In the genomic region with DNA sequence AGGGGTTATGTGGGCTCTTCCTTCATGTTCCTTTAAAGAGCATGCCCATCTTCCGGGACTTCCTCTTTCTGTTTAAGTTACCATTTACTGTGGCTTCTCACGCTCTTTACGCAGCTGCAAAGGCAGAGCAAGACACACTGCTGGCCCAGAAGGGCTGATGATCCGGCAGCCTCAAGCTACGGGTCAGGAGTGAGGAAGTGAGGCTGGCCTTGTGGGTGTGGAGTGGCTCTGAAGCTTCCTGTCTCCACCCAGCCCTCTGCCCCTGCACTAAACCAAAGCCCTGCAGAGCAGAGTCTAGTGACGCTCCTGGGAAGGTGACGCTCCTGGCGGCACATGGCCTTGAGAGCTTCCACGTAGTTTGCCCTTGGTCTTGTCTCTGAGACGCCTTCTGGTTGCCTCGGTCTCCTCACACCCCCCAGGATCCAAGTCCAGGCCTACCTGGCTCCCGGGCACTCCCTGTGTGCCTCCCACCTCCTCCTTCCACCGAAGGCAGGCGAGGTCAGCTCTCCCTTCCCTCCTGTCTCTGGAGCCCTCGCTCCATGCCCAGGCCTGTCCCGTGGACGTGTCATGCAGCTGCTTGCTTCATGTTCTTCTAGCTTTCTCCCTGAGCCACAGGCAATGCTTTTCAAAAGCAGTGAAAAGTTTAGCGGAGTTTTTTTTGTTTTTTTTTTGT, we compare ENCODE assay signal across 9 cellular contexts. TPM values are rescaled to one million over a fixed set of nuclear protein-coding genes. Genes with fewer than 3 reads are reported as not detected.
DNase-seq lines count a peak whose midpoint lies in the region; ATAC-seq and TF ChIP-seq lines count a peak whose summit lies in the region.
"Had no signal": no experiment of that assay in that cellular context is flagged by ENCODE, and none has a peak within 500 bp of the region (broad histone marks: within the 10 kb centered on the region; RNA-seq: fewer than 3 reads in every experiment).

No MANE protein-coding gene starts in this region.

- no peaks in the 10 kb centered on the region for H3K36me3 ChIP-seq in breast epithelium
- H3K36me3 ChIP-seq in subcutaneous abdominal adipose tissue (ENCODE audit: control insufficient read depth in 5 of 5, insufficient read depth in 5 of 5, low read length in 5 of 5), result no peaks in the 10 kb centered on the region

- H3K9ac ChIP-seq in subcutaneous abdominal adipose tissue (ENCODE audit: low read length in 5 of 5), result no peak overlapping the region
- H3K9ac ChIP-seq: KMS-11 had no signal

- intact Hi-C loops in breast epithelium (cut with DNase I; ENCODE audit: low total_unique reads), result no loop called here

- H3K4me3 ChIP-seq in breast epithelium (peak overlapping the region in 1 of 3 donors; percentile 3), subcutaneous abdominal adipose tissue (ENCODE audit: low read depth in 1 of 5, low read length in 5 of 5) (peak overlapping the region in 1 of 5 donors; percentile 28)

- peaks cover 48 to 95% (median 90%) of the 10 kb centered on the region in 4 donors for H3K4me1 Mint-ChIP-seq in naive thymus-derived CD8-positive, alpha-beta T cell

- H3K9me3 ChIP-seq in breast epithelium (no peaks in the 10 kb centered on the region), subcutaneous abdominal adipose tissue (ENCODE audit: control insufficient read depth in 5 of 5, low read length in 5 of 5) (no peaks in the 10 kb centered on the region)

- peak overlapping the region; percentile 95 to 100 (median 99) for H3K27ac Mint-ChIP-seq in naive thymus-derived CD8-positive, alpha-beta T cell

- peak overlapping the region; percentile 38 to 89 (median 80) for H3K4me3 Mint-ChIP-seq in naive thymus-derived CD8-positive, alpha-beta T cell

- POLR2A ChIA-PET in naive thymus-derived CD8-positive, alpha-beta T cell (lab: Charles Lee), result interaction anchor here (0.7 to 20.7 kb wide), 20 partner anchors 8 to 456 kb away, joined by 3 to 593 read pairs (median 5); a partner anchor contains a TSS

- TF ChIP-seq POLR2A in breast epithelium (IDR thresholded peaks at IDR 0.05), result no peak

- H3K27ac ChIP-seq in breast epithelium (peak overlapping the region; percentile 77 to 89), subcutaneous abdominal adipose tissue (ENCODE audit: low read depth, low read length) (peak overlapping the region; percentile 35)
- H3K27ac ChIP-seq: KMS-11 had no signal

- DNase-seq in T-helper 22 cell (ENCODE audit: low read depth) (peak; percentile 76), breast epithelium (ENCODE audit: low spot score in 2 of 2) (peak in 1 of 2 donors; percentile 79), SHP77 treated with DMSO at 0.1 percent for 48 hours (lab: John Stamatoyannopoulos, UW) (no peak)
- peak; percentile 36 to 91 (median 84) for DNase-seq in naive thymus-derived CD8-positive, alpha-beta T cell

- peaks cover 0 to 14% (median 3%) of the 10 kb centered on the region in 9 donors for H3K9me3 Mint-ChIP-seq in naive thymus-derived CD8-positive, alpha-beta T cell

- peaks cover 9 to 34% (median 27%) of the 10 kb centered on the region in 3 donors for H3K36me3 Mint-ChIP-seq in naive thymus-derived CD8-positive, alpha-beta T cell

- ATAC-seq in GM18868 (IDR thresholded peaks at IDR 0.05; ENCODE audit: unreplicated experiment), result peak; percentile 91
- peak; percentile 85 for ATAC-seq in HG03039 (IDR thresholded peaks at IDR 0.05; ENCODE audit: unreplicated experiment)
- peak; percentile 65 to 87 for ATAC-seq in naive thymus-derived CD8-positive, alpha-beta T cell
- ATAC-seq in SK-N-SH treated with all-trans-retinoic acid at 6 μM for 48 hours, result no peak

- H3K27me3 ChIP-seq in breast epithelium (no peaks in the 10 kb centered on the region), subcutaneous abdominal adipose tissue (ENCODE audit: control insufficient read depth in 5 of 5, insufficient read depth in 4 of 5, low read length in 5 of 5) (peaks cover 0 to 2% (median 0%) of the 10 kb centered on the region in 5 donors)

- no peaks in the 10 kb centered on the region for H3K27me3 Mint-ChIP-seq in naive thymus-derived CD8-positive, alpha-beta T cell

- TF ChIP-seq CTCF in breast epithelium (IDR thresholded peaks at IDR 0.05), result no peak

- no peaks in the 10 kb centered on the region for H3K4me1 ChIP-seq in breast epithelium
- peaks cover 0 to 10% (median 0%) of the 10 kb centered on the region in 5 donors for H3K4me1 ChIP-seq in subcutaneous abdominal adipose tissue (ENCODE audit: control insufficient read depth in 5 of 5, insufficient read depth in 5 of 5, low read length in 5 of 5)

TF ChIP-seq in SK-N-SH treated with all-trans-retinoic acid at 6 μM for 48 hours, 23 proteins besides CTCF, POLR2A, EP300 and RAD21:
- no peak for TF ChIP-seq ZC3H10 (CRISPR knock-in tag; IDR thresholded peaks at IDR 0.05)
- TF ChIP-seq, protein P1, sequence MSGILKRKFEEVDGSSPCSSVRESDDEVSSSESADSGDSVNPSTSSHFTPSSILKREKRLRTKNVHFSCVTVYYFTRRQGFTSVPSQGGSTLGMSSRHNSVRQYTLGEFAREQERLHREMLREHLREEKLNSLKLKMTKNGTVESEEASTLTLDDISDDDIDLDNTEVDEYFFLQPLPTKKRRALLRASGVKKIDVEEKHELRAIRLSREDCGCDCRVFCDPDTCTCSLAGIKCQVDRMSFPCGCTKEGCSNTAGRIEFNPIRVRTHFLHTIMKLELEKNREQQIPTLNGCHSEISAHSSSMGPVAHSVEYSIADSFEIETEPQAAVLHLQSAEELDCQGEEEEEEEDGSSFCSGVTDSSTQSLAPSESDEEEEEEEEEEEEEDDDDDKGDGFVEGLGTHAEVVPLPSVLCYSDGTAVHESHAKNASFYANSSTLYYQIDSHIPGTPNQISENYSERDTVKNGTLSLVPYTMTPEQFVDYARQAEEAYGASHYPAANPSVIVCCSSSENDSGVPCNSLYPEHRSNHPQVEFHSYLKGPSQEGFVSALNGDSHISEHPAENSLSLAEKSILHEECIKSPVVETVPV (CRISPR knock-in tag; IDR thresholded peaks at IDR 0.05), result no peak
- no peak for TF ChIP-seq ZNF565 (CRISPR knock-in tag; conservative IDR thresholded peaks at IDR 0.05; ENCODE audit: low read depth)
- TF ChIP-seq OSR1 (CRISPR knock-in tag; IDR thresholded peaks at IDR 0.05), result no peak
- TF ChIP-seq ARNTL (CRISPR knock-in tag; IDR thresholded peaks at IDR 0.05; ENCODE audit: borderline replicate concordance, low read depth), result no peak
- TF ChIP-seq ZNF70 (CRISPR knock-in tag; IDR thresholded peaks at IDR 0.05), result no peak
- TF ChIP-seq, protein P2, sequence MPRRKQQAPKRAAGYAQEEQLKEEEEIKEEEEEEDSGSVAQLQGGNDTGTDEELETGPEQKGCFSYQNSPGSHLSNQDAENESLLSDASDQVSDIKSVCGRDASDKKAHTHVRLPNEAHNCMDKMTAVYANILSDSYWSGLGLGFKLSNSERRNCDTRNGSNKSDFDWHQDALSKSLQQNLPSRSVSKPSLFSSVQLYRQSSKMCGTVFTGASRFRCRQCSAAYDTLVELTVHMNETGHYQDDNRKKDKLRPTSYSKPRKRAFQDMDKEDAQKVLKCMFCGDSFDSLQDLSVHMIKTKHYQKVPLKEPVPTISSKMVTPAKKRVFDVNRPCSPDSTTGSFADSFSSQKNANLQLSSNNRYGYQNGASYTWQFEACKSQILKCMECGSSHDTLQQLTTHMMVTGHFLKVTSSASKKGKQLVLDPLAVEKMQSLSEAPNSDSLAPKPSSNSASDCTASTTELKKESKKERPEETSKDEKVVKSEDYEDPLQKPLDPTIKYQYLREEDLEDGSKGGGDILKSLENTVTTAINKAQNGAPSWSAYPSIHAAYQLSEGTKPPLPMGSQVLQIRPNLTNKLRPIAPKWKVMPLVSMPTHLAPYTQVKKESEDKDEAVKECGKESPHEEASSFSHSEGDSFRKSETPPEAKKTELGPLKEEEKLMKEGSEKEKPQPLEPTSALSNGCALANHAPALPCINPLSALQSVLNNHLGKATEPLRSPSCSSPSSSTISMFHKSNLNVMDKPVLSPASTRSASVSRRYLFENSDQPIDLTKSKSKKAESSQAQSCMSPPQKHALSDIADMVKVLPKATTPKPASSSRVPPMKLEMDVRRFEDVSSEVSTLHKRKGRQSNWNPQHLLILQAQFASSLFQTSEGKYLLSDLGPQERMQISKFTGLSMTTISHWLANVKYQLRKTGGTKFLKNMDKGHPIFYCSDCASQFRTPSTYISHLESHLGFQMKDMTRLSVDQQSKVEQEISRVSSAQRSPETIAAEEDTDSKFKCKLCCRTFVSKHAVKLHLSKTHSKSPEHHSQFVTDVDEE (CRISPR knock-in tag; IDR thresholded peaks at IDR 0.05), result no peak
- TF ChIP-seq ISL1 (CRISPR knock-in tag; IDR thresholded peaks at IDR 0.05), result no peak
- TF ChIP-seq, protein P3, sequence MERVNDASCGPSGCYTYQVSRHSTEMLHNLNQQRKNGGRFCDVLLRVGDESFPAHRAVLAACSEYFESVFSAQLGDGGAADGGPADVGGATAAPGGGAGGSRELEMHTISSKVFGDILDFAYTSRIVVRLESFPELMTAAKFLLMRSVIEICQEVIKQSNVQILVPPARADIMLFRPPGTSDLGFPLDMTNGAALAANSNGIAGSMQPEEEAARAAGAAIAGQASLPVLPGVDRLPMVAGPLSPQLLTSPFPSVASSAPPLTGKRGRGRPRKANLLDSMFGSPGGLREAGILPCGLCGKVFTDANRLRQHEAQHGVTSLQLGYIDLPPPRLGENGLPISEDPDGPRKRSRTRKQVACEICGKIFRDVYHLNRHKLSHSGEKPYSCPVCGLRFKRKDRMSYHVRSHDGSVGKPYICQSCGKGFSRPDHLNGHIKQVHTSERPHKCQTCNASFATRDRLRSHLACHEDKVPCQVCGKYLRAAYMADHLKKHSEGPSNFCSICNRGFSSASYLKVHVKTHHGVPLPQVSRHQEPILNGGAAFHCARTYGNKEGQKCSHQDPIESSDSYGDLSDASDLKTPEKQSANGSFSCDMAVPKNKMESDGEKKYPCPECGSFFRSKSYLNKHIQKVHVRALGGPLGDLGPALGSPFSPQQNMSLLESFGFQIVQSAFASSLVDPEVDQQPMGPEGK (CRISPR knock-in tag; IDR thresholded peaks at IDR 0.05; ENCODE audit: borderline replicate concordance), result no peak
- TF ChIP-seq PPARA (CRISPR knock-in tag; IDR thresholded peaks at IDR 0.05; ENCODE audit: borderline replicate concordance), result no peak

RNA-seq across cellular contexts. Expression of a gene that starts 50.3 kb away (rescaled TPM):
- total RNA-seq in breast epithelium, result 10 to 100 TPM; 16.1 to 61.0 (median 23.5) TPM
- 100 to 1,000 TPM; 137 to 142 TPM for total RNA-seq in naive thymus-derived CD8-positive, alpha-beta T cell
- 100 to 1,000 TPM in 2 of 3 donors, 10 to 100 TPM in 1; 52.9 to 140 (median 112) TPM for polyA plus RNA-seq in naive thymus-derived CD8-positive, alpha-beta T cell
